In the genomic region with DNA sequence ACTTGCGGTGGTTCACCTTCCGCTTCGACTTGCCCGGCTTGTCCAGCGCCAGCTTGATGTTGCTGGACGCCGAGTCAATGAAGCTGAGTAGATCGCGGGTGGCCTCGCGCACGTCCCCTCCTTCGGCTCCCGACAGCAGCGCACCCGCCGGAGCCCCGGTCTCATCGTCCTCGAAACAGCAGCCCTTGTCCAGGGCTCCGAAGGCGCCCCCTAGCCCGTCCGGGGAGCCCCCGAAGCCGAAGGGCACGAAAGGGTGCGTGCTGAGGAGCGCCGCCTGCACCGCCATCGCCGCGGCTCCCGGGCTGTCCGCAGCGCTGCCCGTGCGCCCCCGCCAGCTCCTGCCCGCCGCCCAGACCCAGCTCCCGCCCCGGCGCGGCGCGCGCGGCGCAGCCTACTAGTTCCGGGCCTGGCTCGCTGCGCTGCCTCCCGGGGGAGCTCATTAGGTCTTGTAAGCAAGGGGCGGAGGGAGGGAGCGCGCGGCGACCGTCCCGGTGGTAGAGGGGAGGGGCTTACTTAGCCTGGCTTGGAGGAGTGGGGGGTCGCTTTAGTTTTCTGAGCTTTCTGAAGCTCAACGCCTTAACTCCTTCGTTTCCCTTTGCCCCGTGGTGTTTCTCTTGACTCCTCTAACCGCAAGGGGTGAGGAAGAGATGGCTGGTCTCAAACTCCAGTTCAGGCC, we compare ENCODE assay signal across 8 cellular contexts. TPM values are rescaled to one million over a fixed set of nuclear protein-coding genes. Genes with fewer than 3 reads are reported as not detected.
DNase-seq lines count a peak whose midpoint lies in the region; ATAC-seq, FAIRE-seq and TF ChIP-seq lines count a peak whose summit lies in the region.
"Had no signal": no experiment of that assay in that cellular context is flagged by ENCODE, and none has a peak within 500 bp of the region (broad histone marks: within the 10 kb centered on the region; RNA-seq: fewer than 3 reads in every experiment).

Gene FAM181B, minus strand, starts transcription at position 421 of the 676 bp plus-strand sequence. Its CDS starts 135 bp downstream, at position 286.

- H3K27ac ChIP-seq in urinary bladder (ENCODE audit: low read depth) = peak within 1 kb of the TSS; percentile 71

- no peak within 1 kb of the TSS for H3K27ac Mint-ChIP-seq in natural killer cell

- H3K4me1 ChIP-seq in urinary bladder (ENCODE audit: insufficient read depth) = no peaks in the 10 kb centered on the region

- intact Hi-C loops in natural killer cell (cut with micrococcal nuclease) = no loop called here

- ATAC-seq in GM18498 (IDR thresholded peaks at IDR 0.05; ENCODE audit: unreplicated experiment) (peak; percentile 65), natural killer cell (peak in 1 of 3 donors; percentile 52)
- peak; percentile 72 to 81 for ATAC-seq in activated T-cell treated with anti-CD3 and anti-CD28 coated beads, Interleukin-2, amount 50 U/mL, for 4 hours

- DNase-seq in NCI-H146 (lab: John Stamatoyannopoulos, UW) = peak; percentile 42
- DNase-seq in activated T-cell treated with anti-CD3 and anti-CD28 coated beads, Interleukin-2, amount 50 U/mL, for 4 hours = peak; percentile 9
- peak; percentile 18 for DNase-seq in fibroblast of villous mesenchyme (ENCODE audit: low read depth)
- DNase-seq in natural killer cell = no peak
- DNase-seq in H54 (ENCODE audit: insufficient read length, low spot score) = no peak

- no peak for TF ChIP-seq POLR2A in H54 (IDR thresholded peaks at IDR 0.05; ENCODE audit: low read depth, low read length)

- no peaks in the 10 kb centered on the region for H3K9me3 Mint-ChIP-seq in activated T-cell treated with anti-CD3 and anti-CD28 coated beads, Interleukin-2, amount 50 U/mL, for 4 hours
- H3K9me3 Mint-ChIP-seq in natural killer cell = no peaks in the 10 kb centered on the region

- H3K4me3 ChIP-seq in fibroblast of villous mesenchyme (ENCODE audit: low read depth, low read length) (peak within 1 kb of the TSS; percentile 37), urinary bladder (ENCODE audit: low read depth, low read length) (peak within 1 kb of the TSS; percentile 77)

- peaks cover 61% of the 10 kb centered on the region for H3K27me3 Mint-ChIP-seq in activated T-cell treated with anti-CD3 and anti-CD28 coated beads, Interleukin-2, amount 50 U/mL, for 4 hours (ENCODE audit: low read depth)
- H3K27me3 Mint-ChIP-seq in natural killer cell (ENCODE audit: low read depth in 2 of 2) = peaks cover 47 to 74% of the 10 kb centered on the region in 2 donors

- no peak for TF ChIP-seq CTCF in fibroblast of villous mesenchyme (IDR thresholded peaks at IDR 0.05; ENCODE audit: insufficient read depth, low read depth, low read length)
- TF ChIP-seq CTCF in natural killer cell (IDR thresholded peaks at IDR 0.05) = no peak

- no peaks in the 10 kb centered on the region for H3K36me3 ChIP-seq in urinary bladder (ENCODE audit: insufficient read depth)

- peaks cover 8% of the 10 kb centered on the region for H3K4me1 Mint-ChIP-seq in activated T-cell treated with anti-CD3 and anti-CD28 coated beads, Interleukin-2, amount 50 U/mL, for 4 hours (ENCODE audit: low read depth)
- no peaks in the 10 kb centered on the region for H3K4me1 Mint-ChIP-seq in natural killer cell

- FAIRE-seq in H54 (lab: Jason Lieb, UNC) = no peak

- peak within 1 kb of the TSS; percentile 57 for H3K4me3 Mint-ChIP-seq in activated T-cell treated with anti-CD3 and anti-CD28 coated beads, Interleukin-2, amount 50 U/mL, for 4 hours
- peak within 1 kb of the TSS; percentile 57 for H3K4me3 Mint-ChIP-seq in natural killer cell

- no peaks in the 10 kb centered on the region for H3K36me3 Mint-ChIP-seq in activated T-cell treated with anti-CD3 and anti-CD28 coated beads, Interleukin-2, amount 50 U/mL, for 4 hours (ENCODE audit: insufficient read depth)
- peaks cover 7% of the 10 kb centered on the region for H3K36me3 Mint-ChIP-seq in natural killer cell

- WGBS in urinary bladder = under 1% methylated on average over 67 of the region's 67 CpGs

RNA-seq across cellular contexts. Expression of gene FAM181B, which starts in this region (rescaled TPM):
- not detected for total RNA-seq in activated T-cell treated with anti-CD3 and anti-CD28 coated beads, Interleukin-2, amount 50 U/mL, for 4 hours
- under 0.01 TPM in 1 of 2 replicates, not detected in the other for total RNA-seq in fibroblast of villous mesenchyme
- total RNA-seq in natural killer cell = not detected
- total RNA-seq in urinary bladder = 3.3 TPM
- polyA plus RNA-seq in urinary bladder = 1.7 TPM
- total RNA-seq: T-helper 1 cell treated with Interleukin-12 subunit alpha and Interleukin-12 subunit beta and Interleukin-4 antibody, amounts not matched to agents 30 ng/mL and 1 ng/mL, for 36 hours had no signal

Comparison
In these comparisons a context has a peak if more than half of its experiments do, and no peak if none do; other contexts are left out.
1. Peak in DNase-seq and ATAC-seq in activated T-cell treated with anti-CD3 and anti-CD28 coated beads, Interleukin-2, amount 50 U/mL, for 4 hours; RNA of the gene not detected or under 1 TPM.
2. Peak in DNase-seq and H3K4me3 ChIP-seq in fibroblast of villous mesenchyme; RNA of the gene not detected or under 1 TPM.